In genomic region chr1:100810360-100810759, GRCh38 we compare ENCODE assay signal across 21 cellular contexts.
DNase-seq lines count a peak whose midpoint lies in the region; ATAC-seq, FAIRE-seq and TF ChIP-seq lines count a peak whose summit lies in the region.
"Had no signal": no experiment of that assay in that cellular context is flagged by ENCODE, and none has a peak within 500 bp of the region (broad histone marks: within the 10 kb centered on the region; RNA-seq: fewer than 3 reads in every experiment).

No MANE protein-coding gene starts in this region.

- TF ChIP-seq RAD21 in IMR-90 (IDR thresholded peaks at IDR 0.05; ENCODE audit: low read length), result no peak

- no peak overlapping the region for H3K9ac ChIP-seq in IMR-90 (ENCODE audit: low read depth, low read length)

- WGBS in IMR-90 (ENCODE audit: extremely low coverage in 2 of 2, insufficient read length in 1 of 2), 2 experiments, result 80% methylated on average over 1 of the region's 4 CpGs; no CpG with 5 or more reads in 1 of the 2 experiments
- WGBS in right cardiac atrium, result 66% methylated on average over 4 of the region's 4 CpGs

- H3K23ac ChIP-seq in IMR-90 (ENCODE audit: low read depth, low read length), result no peak overlapping the region

- no peak for TF ChIP-seq CTCF in IMR-90 (conservative IDR thresholded peaks at IDR 0.05; ENCODE audit: low read depth, low read length)
- no peak for TF ChIP-seq CTCF in bronchial epithelial cell (IDR thresholded peaks at IDR 0.05; ENCODE audit: insufficient read depth, low read length, severe bottlenecking)

- H3K9me3 ChIP-seq in IMR-90 (ENCODE audit: control insufficient read depth, insufficient read depth, low read length) (no peaks in the 10 kb centered on the region), right cardiac atrium (ENCODE audit: control insufficient read depth, low read length) (no peaks in the 10 kb centered on the region)
- H3K9me3 ChIP-seq: BE2C had no signal

- no peak overlapping the region for H3K18ac ChIP-seq in IMR-90 (ENCODE audit: low read depth, low read length)

- H3K4me1 ChIP-seq in IMR-90 (ENCODE audit: control insufficient read depth, insufficient read depth, low read length), result peaks cover 2% of the 10 kb centered on the region
- no peaks in the 10 kb centered on the region for H3K4me1 ChIP-seq in right cardiac atrium (ENCODE audit: control insufficient read depth, insufficient read depth, low read length)
- H3K4me1 ChIP-seq: BE2C had no signal

- H3K27ac ChIP-seq in IMR-90 (ENCODE audit: insufficient read depth, low read length) (no peak overlapping the region), right cardiac atrium (ENCODE audit: low read length) (no peak overlapping the region)
- H3K27ac ChIP-seq: SK-N-MC had no signal

- no peak overlapping the region for H4K91ac ChIP-seq in IMR-90 (ENCODE audit: insufficient read depth, low read depth, low read length)

- peak; percentile 67 for DNase-seq in NCI-H82 (lab: John Stamatoyannopoulos, UW)
- DNase-seq in NCI-H82 treated with DMSO at 0.1 percent for 48 hours (lab: John Stamatoyannopoulos, UW; ENCODE audit: unreplicated experiment), result no peak
- DNase-seq in IMR-90, result peak; percentile 43
- peak; percentile 59 for DNase-seq in bronchial epithelial cell (ENCODE audit: low read depth)
- DNase-seq in right cardiac atrium, result no peak
- no peak for DNase-seq in stimulated activated CD4-positive, alpha-beta T cell treated with anti-CD3 and anti-CD28 coated beads, Interleukin-12 subunit alpha, Interleukin-12 subunit beta, amount 100 ng/mL, for 4 hours
- DNase-seq: 8988T; BE2C; Calu3; CD4-positive, alpha-beta T cell; DMS79; NCI-H1417 treated with DMSO at 0.1 percent for 48 hours; NCI-H1930; NCI-H446 treated with DMSO at 0.1 percent for 48 hours had no signal

- peak overlapping the region; percentile 16; the same call in 1 of the 2 replicates for H2AK5ac ChIP-seq in IMR-90 (ENCODE audit: low read depth, low read length)

- in situ Hi-C loops in IMR-90 (cut with MboI; ENCODE audit: low sequenced_read_pairs), result no loop called here

- H2BK20ac ChIP-seq in IMR-90 (ENCODE audit: low read depth, low read length), result no peak overlapping the region

- H3K79me1 ChIP-seq in IMR-90 (ENCODE audit: low read depth in 1 of 2, low read length in 2 of 2), result no peaks in the 10 kb centered on the region

- dilution Hi-C loops in IMR-90 (cut with HindIII; ENCODE audit: low sequenced_read_pairs, unreplicated experiment), result no loop called here

- H2BK15ac ChIP-seq in IMR-90 (ENCODE audit: low read depth, low read length), result 0 out of 3 replicates have a peak overlapping the region, but pooled peaks have one; percentile 28

- POLR2A ChIA-PET in IMR-90 (lab: Charles Lee; ENCODE audit: unreplicated experiment), result no interaction called here

- H3K56ac ChIP-seq in IMR-90 (ENCODE audit: extremely low read depth, insufficient read depth, low read length), result no peak overlapping the region

- no peak overlapping the region for H2AK9ac ChIP-seq in IMR-90 (replicated peaks; ENCODE audit: low read depth, low read length, poor library complexity)

- peak overlapping the region; percentile 55; the same call in 1 of the 2 replicates for H3K14ac ChIP-seq in IMR-90 (replicated peaks; ENCODE audit: low read depth, low read length)

- no peak overlapping the region for H2BK120ac ChIP-seq in IMR-90 (ENCODE audit: low read depth, low read length)

- H4K8ac ChIP-seq in IMR-90 (ENCODE audit: low read depth in 2 of 2, low read length in 2 of 2), result no peak overlapping the region

- H2AFZ ChIP-seq in IMR-90 (replicated peaks; ENCODE audit: low read length, poor library complexity), result no peak overlapping the region

- H3K4me3 ChIP-seq in IMR-90 (ENCODE audit: insufficient read depth, low read depth, low read length), result no peak overlapping the region
- H3K4me3 ChIP-seq in bronchial epithelial cell (ENCODE audit: low read depth, low read length), result no peak overlapping the region
- no peak overlapping the region for H3K4me3 ChIP-seq in right cardiac atrium (ENCODE audit: low read length)
- H3K4me3 ChIP-seq: SK-N-MC had no signal

- H3K27me3 ChIP-seq in IMR-90 (ENCODE audit: control insufficient read depth, insufficient read depth, low read length), result no peaks in the 10 kb centered on the region
- no peaks in the 10 kb centered on the region for H3K27me3 ChIP-seq in bronchial epithelial cell (ENCODE audit: control insufficient read depth, insufficient read depth, low read length)
- no peaks in the 10 kb centered on the region for H3K27me3 ChIP-seq in right cardiac atrium (ENCODE audit: control insufficient read depth, insufficient read depth)

- H4K20me1 ChIP-seq in IMR-90 (ENCODE audit: insufficient read depth, low read length), result no peaks in the 10 kb centered on the region

- H3K36me3 ChIP-seq in IMR-90 (ENCODE audit: control insufficient read depth, insufficient read depth, low read length), result no peaks in the 10 kb centered on the region
- H3K36me3 ChIP-seq in bronchial epithelial cell (ENCODE audit: control insufficient read depth, insufficient read depth, low read length), result no peaks in the 10 kb centered on the region
- H3K36me3 ChIP-seq: BE2C had no signal

- no peak overlapping the region for H3K4me2 ChIP-seq in IMR-90 (ENCODE audit: low read depth, low read length)

- CTCF ChIA-PET in IMR-90 (lab: Yijun Ruan, JAX), result no interaction called here

- H2BK5ac ChIP-seq in IMR-90 (ENCODE audit: low read depth, low read length, poor library complexity, severe bottlenecking), result no peak overlapping the region

- BruUV-seq in IMR-90 (replicated peaks; lab: Mats Ljungman, UMichigan), result no TSS peak

- H4K5ac ChIP-seq in IMR-90 (ENCODE audit: low read depth, low read length), result no peak overlapping the region

- intact Hi-C loops in IMR-90 (cut with micrococcal nuclease), result no loop called here
- intact Hi-C loops in right cardiac atrium (cut with DNase I), result no loop called here

- 0 out of 2 replicates have a peak overlapping the region, but pooled peaks have one; percentile 18 for H3K4ac ChIP-seq in IMR-90 (ENCODE audit: low read depth, low read length)

- TF ChIP-seq POLR2A in IMR-90 (IDR thresholded peaks at IDR 0.05; ENCODE audit: low read depth, low read length), result no peak

- ATAC-seq in IMR-90 (ENCODE audit: low read depth), result no peak
- peak; percentile 49 to 75 for ATAC-seq in right cardiac atrium
- no peak for ATAC-seq in HG02678 (IDR thresholded peaks at IDR 0.05; ENCODE audit: unreplicated experiment)
- ATAC-seq in GM21619 (IDR thresholded peaks at IDR 0.05; ENCODE audit: unreplicated experiment), result no peak
- ATAC-seq: Panc1 had no signal

- no peak for FAIRE-seq in bronchial epithelial cell (lab: Jason Lieb, UNC)
- FAIRE-seq: G401.6, H54, HTR-8/SVneo had no signal

- H3K9me1 ChIP-seq in IMR-90 (ENCODE audit: insufficient read depth, low read length), result no peaks in the 10 kb centered on the region; the same call in 1 of the 2 replicates

TF ChIP-seq in IMR-90, 13 proteins besides CTCF, POLR2A, EP300 and RAD21:
- no peak for TF ChIP-seq NFE2L2 (IDR thresholded peaks at IDR 0.05; ENCODE audit: low read depth, low read length)
- no peak for TF ChIP-seq CEBPB (IDR thresholded peaks at IDR 0.05; ENCODE audit: low read depth, low read length)
- no peak for TF ChIP-seq CHD1 (IDR thresholded peaks at IDR 0.05; ENCODE audit: low read depth, low read length)
- TF ChIP-seq SMC3 (IDR thresholded peaks at IDR 0.05; ENCODE audit: low read depth, low read length), result no peak
- no peak for TF ChIP-seq MXI1 (IDR thresholded peaks at IDR 0.05; ENCODE audit: borderline replicate concordance, low read depth, low read length)
- TF ChIP-seq BHLHE40 (IDR thresholded peaks at IDR 0.05; ENCODE audit: low read depth, low read length), result no peak
- TF ChIP-seq FOS (IDR thresholded peaks at IDR 0.05; ENCODE audit: low read depth, low read length), result no peak
- TF ChIP-seq ELK1 (IDR thresholded peaks at IDR 0.05; ENCODE audit: borderline replicate concordance, low read depth, low read length), result no peak
- no peak for TF ChIP-seq MAFK (IDR thresholded peaks at IDR 0.05; ENCODE audit: low read depth, low read length)
- no peak for TF ChIP-seq RFX5 (IDR thresholded peaks at IDR 0.05; ENCODE audit: low read depth, low read length)
- no peak for TF ChIP-seq RCOR1 (IDR thresholded peaks at IDR 0.05; ENCODE audit: insufficient replicate concordance, low read length)
- TF ChIP-seq MAZ (IDR thresholded peaks at IDR 0.05; ENCODE audit: borderline replicate concordance, low read depth, low read length), result no peak
- TF ChIP-seq USF2 (IDR thresholded peaks at IDR 0.05; ENCODE audit: low read depth, low read length), result no peak
TF ChIP-seq in IMR-90: peak in this region for 0.

Comparison
In these comparisons a context has a peak if more than half of its experiments do, and no peak if none do; other contexts are left out.
1. DNase-seq: peak in NCI-H82 (single experiment), IMR-90 (single experiment) and bronchial epithelial cell (single experiment); none in NCI-H82 treated with DMSO at 0.1 percent for 48 hours (single experiment), right cardiac atrium (0 of 3) and stimulated activated CD4-positive, alpha-beta T cell treated with anti-CD3 and anti-CD28 coated beads, Interleukin-12 subunit alpha, Interleukin-12 subunit beta, amount 100 ng/mL, for 4 hours (single experiment).
2. ATAC-seq: peak in right cardiac atrium (2 of 2); none in IMR-90 (single experiment), HG02678 (single experiment) and GM21619 (single experiment).